In genomic region chr2:47903781-47904447, GRCh38 we compare ENCODE assay signal across 8 cellular contexts. TPM values are rescaled to one million over a fixed set of nuclear protein-coding genes. Genes with fewer than 3 reads are reported as not detected.
DNase-seq lines count a peak whose midpoint lies in the region; ATAC-seq and TF ChIP-seq lines count a peak whose summit lies in the region.

No MANE protein-coding gene starts in this region.

- H3K9me3 ChIP-seq in heart right ventricle (no peaks in the 10 kb centered on the region), body of pancreas (no peaks in the 10 kb centered on the region), lung (ENCODE audit: control insufficient read depth in 2 of 2, insufficient read depth in 1 of 2, low read length in 1 of 2) (no peaks in the 10 kb centered on the region), uterus (no peaks in the 10 kb centered on the region)

- H3K27ac ChIP-seq in heart right ventricle: peak overlapping the region in 7 of 10 donors; percentile 93 to 100 (median 99)
- peak overlapping the region; percentile 87 to 100 (median 95) for H3K27ac ChIP-seq in body of pancreas
- peak overlapping the region; percentile 46 to 99 for H3K27ac ChIP-seq in lung (ENCODE audit: low read depth in 1 of 2, low read length in 1 of 2)
- peak overlapping the region; percentile 98 to 99 for H3K27ac ChIP-seq in uterus

- DNase-seq in heart right ventricle (no peak), cardiac septum (ENCODE audit: low spot score) (no peak), body of pancreas (no peak), lung (ENCODE audit: low spot score) (no peak), uterus (no peak), GM10266 (ENCODE audit: extremely low spot score) (no peak), GM13976 (ENCODE audit: low spot score) (no peak), NCI-H2196 (lab: John Stamatoyannopoulos, UW; ENCODE audit: unreplicated experiment) (no peak)

- H3K4me3 ChIP-seq in heart right ventricle: peak overlapping the region; percentile 76 to 95 (median 90)
- H3K4me3 ChIP-seq in body of pancreas: peak overlapping the region; percentile 54 to 96
- peak overlapping the region; percentile 100 for H3K4me3 ChIP-seq in lung
- H3K4me3 ChIP-seq in uterus: peak overlapping the region; percentile 71 to 98

- H3K4me1 ChIP-seq in heart right ventricle: peaks cover 4 to 59% (median 48%) of the 10 kb centered on the region in 9 donors
- H3K4me1 ChIP-seq in body of pancreas: peaks cover 38% of the 10 kb centered on the region
- peaks cover 2 to 12% of the 10 kb centered on the region in 2 donors for H3K4me1 ChIP-seq in lung (ENCODE audit: control insufficient read depth in 2 of 2, insufficient read depth in 2 of 2, low read length in 2 of 2)
- peaks cover 0 to 7% of the 10 kb centered on the region in 2 donors for H3K4me1 ChIP-seq in uterus

- no peaks in the 10 kb centered on the region for H3K27me3 ChIP-seq in heart right ventricle
- no peaks in the 10 kb centered on the region for H3K27me3 ChIP-seq in body of pancreas
- no peaks in the 10 kb centered on the region for H3K27me3 ChIP-seq in lung (ENCODE audit: control insufficient read depth, insufficient read depth)
- H3K27me3 ChIP-seq in uterus: no peaks in the 10 kb centered on the region

- in situ Hi-C loops in GM13976 (cut with MboI; ENCODE audit: low sequenced_read_pairs, unreplicated experiment): no loop called here

- intact Hi-C loops in heart right ventricle (cut with DNase I): loop anchor here in 6 of 10 donors (5.0 to 10.0 kb wide), 9 partner anchors 37 to 531 kb away; partner anchors contain the start of gene MSH6 (in 2 of the 6)
- intact Hi-C loops in cardiac septum (cut with DNase I): loop anchor here (2.0 to 10.0 kb wide), 2 partner anchors 37 to 451 kb away; no protein-coding TSS in a partner anchor
- intact Hi-C loops in body of pancreas (cut with DNase I): no loop called here
- intact Hi-C loops in uterus (cut with DNase I; ENCODE audit: low total_unique reads): no loop called here

- no peak for TF ChIP-seq POLR2A in body of pancreas (IDR thresholded peaks at IDR 0.05)
- no peak for TF ChIP-seq POLR2A in uterus (IDR thresholded peaks at IDR 0.05)

- 2 to 3% methylated on average over 9 of the region's 9 CpGs for WGBS in heart right ventricle, 2 donors
- 0 to 1% methylated on average over 9 of the region's 9 CpGs for WGBS in body of pancreas, 2 donors
- 1 to 2% methylated on average over 9 of the region's 9 CpGs for WGBS in lung, 2 donors

- H3K36me3 ChIP-seq in heart right ventricle (no peaks in the 10 kb centered on the region), body of pancreas (replicated peaks in 1 of 2; ENCODE audit: insufficient read depth in 1 of 2, low read depth in 2 of 2) (no peaks in the 10 kb centered on the region), lung (ENCODE audit: control insufficient read depth in 2 of 2, insufficient read depth in 2 of 2, low read length in 2 of 2) (no peaks in the 10 kb centered on the region), uterus (no peaks in the 10 kb centered on the region)

- no peak for ATAC-seq in heart right ventricle
- no peak for ATAC-seq in body of pancreas
- ATAC-seq in lung (ENCODE audit: insufficient read depth, low FRiP score): no peak

- no peak for TF ChIP-seq CTCF in heart right ventricle (IDR thresholded peaks at IDR 0.05)
- no peak for TF ChIP-seq CTCF in body of pancreas (IDR thresholded peaks at IDR 0.05)
- TF ChIP-seq CTCF in lung (IDR thresholded peaks at IDR 0.05; ENCODE audit: control extremely low read depth, extremely low read depth): no peak
- no peak for TF ChIP-seq CTCF in uterus (IDR thresholded peaks at IDR 0.05)
- no peak for TF ChIP-seq CTCF in GM10266 (IDR thresholded peaks at IDR 0.05; ENCODE audit: control insufficient read depth, insufficient read depth, low read depth, missing control alignments)
- no peak for TF ChIP-seq CTCF in GM13976 (IDR thresholded peaks at IDR 0.05; ENCODE audit: borderline replicate concordance, control extremely low read depth, extremely low read depth, insufficient read depth, missing control alignments)

RNA-seq across cellular contexts. Expression of gene FBXO11, which starts 2.4 kb away (rescaled TPM):
- 10 to 100 TPM; 33.3 to 48.2 (median 37.6) TPM for total RNA-seq in heart right ventricle
- polyA plus RNA-seq in heart right ventricle: 10 to 100 TPM; 15.7 to 27.8 TPM
- 36.8 TPM for total RNA-seq in cardiac septum
- 10 to 100 TPM; 25.1 to 41.0 TPM for total RNA-seq in body of pancreas
- total RNA-seq in lung: 100 to 1,000 TPM in 1 of 2 donors, 10 to 100 TPM in 1; 54.2 to 157 TPM
- 10 to 100 TPM; 21.9 to 31.4 TPM for polyA plus RNA-seq in lung
- total RNA-seq in uterus: 100 to 1,000 TPM in 2 of 4 donors, 10 to 100 TPM in 2; 27.4 to 140 (median 67.3) TPM

Comparison
In these comparisons a context has a peak if more than half of its experiments do, and no peak if none do; other contexts are left out.
1. intact Hi-C loops: an anchor here in heart right ventricle (5.0 to 10.0 kb wide) and cardiac septum (2.0 to 10.0 kb wide); none called in body of pancreas and uterus.